ENCODE assay signal across 9 cellular contexts in genomic region chr3:185926445-185926844, GRCh38. TPM values are rescaled to one million over a fixed set of nuclear protein-coding genes. Genes with fewer than 3 reads are reported as not detected.
DNase-seq lines count a peak whose midpoint lies in the region; ATAC-seq, FAIRE-seq and TF ChIP-seq lines count a peak whose summit lies in the region.
"Had no signal": no experiment of that assay in that cellular context is flagged by ENCODE, and none has a peak within 500 bp of the region (broad histone marks: within the 10 kb centered on the region; RNA-seq: fewer than 3 reads in every experiment).

No MANE protein-coding gene starts in this region.

- H3K4me1 Mint-ChIP-seq in MCF 10A (ENCODE audit: insufficient read depth, unreplicated experiment), result peaks cover 69% of the 10 kb centered on the region
- peaks cover 87% of the 10 kb centered on the region for H3K4me1 Mint-ChIP-seq in activated naive CD8-positive, alpha-beta T cell (ENCODE audit: low read depth)
- peaks cover 81% of the 10 kb centered on the region for H3K4me1 Mint-ChIP-seq in stimulated activated naive CD8-positive, alpha-beta T cell treated with anti-CD3 and anti-CD28 coated beads, Interleukin-15, amount 100 ng/mL, for 72 hours

- peak overlapping the region in 1 of 3 donors; percentile 17 for H3K4me3 ChIP-seq in breast epithelium
- H3K4me3 ChIP-seq in kidney (ENCODE audit: low read length in 2 of 2), result peak overlapping the region; percentile 44 to 54

- H3K9me3 Mint-ChIP-seq in MCF 10A (ENCODE audit: unreplicated experiment), result no peaks in the 10 kb centered on the region
- H3K9me3 Mint-ChIP-seq in activated naive CD8-positive, alpha-beta T cell (ENCODE audit: low read depth), result no peaks in the 10 kb centered on the region
- H3K9me3 Mint-ChIP-seq in stimulated activated naive CD8-positive, alpha-beta T cell treated with anti-CD3 and anti-CD28 coated beads, Interleukin-15, amount 100 ng/mL, for 72 hours, result no peaks in the 10 kb centered on the region

- TF ChIP-seq CTCF in MCF 10A (IDR thresholded peaks at IDR 0.05; ENCODE audit: unreplicated experiment) (no peak), breast epithelium (IDR thresholded peaks at IDR 0.05) (no peak), kidney (IDR thresholded peaks at IDR 0.05; ENCODE audit: borderline replicate concordance, extremely low read depth, insufficient read depth) (no peak)

- H3K27me3 ChIP-seq in breast epithelium, result no peaks in the 10 kb centered on the region

- H3K4me1 ChIP-seq in breast epithelium, result peaks cover 6 to 25% of the 10 kb centered on the region in 2 donors
- H3K4me1 ChIP-seq in kidney (ENCODE audit: control insufficient read depth in 1 of 2, insufficient read depth in 1 of 2, low read depth in 1 of 2, low read length in 2 of 2), result peaks cover 34 to 53% of the 10 kb centered on the region in 2 donors

- no peak for FAIRE-seq in kidney (lab: Jason Lieb, UNC)

- CTCF ChIA-PET in MCF 10A (lab: Yijun Ruan, JAX), result interaction anchor here (0.6 to 5.1 kb wide), 6 partner anchors 10 to 266 kb away, joined by 3 to 28 read pairs (median 5); no protein-coding TSS in a partner anchor

- no TSS peak for BruUV-seq in MCF 10A (replicated peaks; lab: Mats Ljungman, UMichigan)

- H3K9ac ChIP-seq in kidney (ENCODE audit: low read length in 2 of 2), result peak overlapping the region in 1 of 2 donors; percentile 5

- POLR2A ChIA-PET in MCF 10A (lab: Yijun Ruan, JAX), result interaction anchor here (3.2 to 11.9 kb wide), 3 partner anchors 9 to 105 kb away, joined by 25 to 121 read pairs (median 91); partner anchors contain the start of gene TRA2B

- no peak for DNase-seq in MCF 10A (ENCODE audit: unreplicated experiment)
- no peak for DNase-seq in breast epithelium (ENCODE audit: low spot score in 2 of 2)
- DNase-seq in kidney, result no peak
- no peak for DNase-seq in stimulated activated naive CD8-positive, alpha-beta T cell treated with anti-CD3 and anti-CD28 coated beads, Interleukin-15, amount 100 ng/mL, for 72 hours
- no peak for DNase-seq in NCI-H1694 (lab: John Stamatoyannopoulos, UW)
- DNase-seq in SKM-1 (lab: John Stamatoyannopoulos, UW; ENCODE audit: unreplicated experiment), result no peak
- DNase-seq: NCI-H2171 treated with DMSO at 0.1 percent for 48 hours had no signal

- no peak for TF ChIP-seq POLR2A in breast epithelium (IDR thresholded peaks at IDR 0.05)

- peaks cover 11% of the 10 kb centered on the region for H3K36me3 ChIP-seq in breast epithelium
- H3K36me3 ChIP-seq in kidney (ENCODE audit: control insufficient read depth in 1 of 2, insufficient read depth in 2 of 2, low read length in 2 of 2), result peaks cover 34 to 41% of the 10 kb centered on the region in 2 donors

- peak overlapping the region; percentile 98 for H3K4me3 Mint-ChIP-seq in MCF 10A (ENCODE audit: unreplicated experiment)
- peak overlapping the region; percentile 63 for H3K4me3 Mint-ChIP-seq in activated naive CD8-positive, alpha-beta T cell
- H3K4me3 Mint-ChIP-seq in stimulated activated naive CD8-positive, alpha-beta T cell treated with anti-CD3 and anti-CD28 coated beads, Interleukin-15, amount 100 ng/mL, for 72 hours, result peak overlapping the region in 1 of 2 donors; percentile 52

- no peaks in the 10 kb centered on the region for H3K27me3 Mint-ChIP-seq in MCF 10A (ENCODE audit: insufficient read depth, unreplicated experiment)
- H3K27me3 Mint-ChIP-seq in activated naive CD8-positive, alpha-beta T cell, result no peaks in the 10 kb centered on the region
- H3K27me3 Mint-ChIP-seq in stimulated activated naive CD8-positive, alpha-beta T cell treated with anti-CD3 and anti-CD28 coated beads, Interleukin-15, amount 100 ng/mL, for 72 hours, result no peaks in the 10 kb centered on the region

- H3K27ac ChIP-seq in breast epithelium (peak overlapping the region in 1 of 2 donors; percentile 25), kidney (ENCODE audit: low read depth in 2 of 2, low read length in 2 of 2) (peak overlapping the region in 1 of 2 donors; percentile 26)

- intact Hi-C loops in MCF 10A (cut with micrococcal nuclease) (no loop called here), breast epithelium (cut with DNase I; ENCODE audit: low total_unique reads) (no loop called here), kidney (cut with DNase I) (no loop called here)

- no peaks in the 10 kb centered on the region for H3K9me3 ChIP-seq in breast epithelium
- no peaks in the 10 kb centered on the region for H3K9me3 ChIP-seq in kidney (ENCODE audit: control insufficient read depth in 1 of 2, low read length in 2 of 2)

- ATAC-seq in stimulated activated naive CD8-positive, alpha-beta T cell treated with anti-CD3 and anti-CD28 coated beads, Interleukin-15, amount 100 ng/mL, for 72 hours, result no peak
- no peak for ATAC-seq in HG03139 (IDR thresholded peaks at IDR 0.05; ENCODE audit: unreplicated experiment)

- H3K36me3 Mint-ChIP-seq in MCF 10A (ENCODE audit: insufficient read depth, unreplicated experiment), result peaks cover 95% of the 10 kb centered on the region
- H3K36me3 Mint-ChIP-seq in activated naive CD8-positive, alpha-beta T cell, result peaks cover 37% of the 10 kb centered on the region

- H3K27ac Mint-ChIP-seq in MCF 10A (ENCODE audit: low read depth, unreplicated experiment), result no peak overlapping the region
- H3K27ac Mint-ChIP-seq in activated naive CD8-positive, alpha-beta T cell, result peak overlapping the region; percentile 51
- peak overlapping the region; percentile 8 to 79 for H3K27ac Mint-ChIP-seq in stimulated activated naive CD8-positive, alpha-beta T cell treated with anti-CD3 and anti-CD28 coated beads, Interleukin-15, amount 100 ng/mL, for 72 hours

RNA-seq across cellular contexts. Expression of gene TRA2B, which starts 11.4 kb away (rescaled TPM):
- total RNA-seq in MCF 10A (2022), result 212 and 246 TPM in 2 replicates
- total RNA-seq in breast epithelium, result 100 to 1,000 TPM; 163 to 278 (median 179) TPM
- total RNA-seq in kidney, result 109 TPM
- polyA plus RNA-seq in kidney (ENCODE audit: insufficient read depth, low read depth, low replicate concordance), result 66.8 TPM
